In the genomic region with DNA sequence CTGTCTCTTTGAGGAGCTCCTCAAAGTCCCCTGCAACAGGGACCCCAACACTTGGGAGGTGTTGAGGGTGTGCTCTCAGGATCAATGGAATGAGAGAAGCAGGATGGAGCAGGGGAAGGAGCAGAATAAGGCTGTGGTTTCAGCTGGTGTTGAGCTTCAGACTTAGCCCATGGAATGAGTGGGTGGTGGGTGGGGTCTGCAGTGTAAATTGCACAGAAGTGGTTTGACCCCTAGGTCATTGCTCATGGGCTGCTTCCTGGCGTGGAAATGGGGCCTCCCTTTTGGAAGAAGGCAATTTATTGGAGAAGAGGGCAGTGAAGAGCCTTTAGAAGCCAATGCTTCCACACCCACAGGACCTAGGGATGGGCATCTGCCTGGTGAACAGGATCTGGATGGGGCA, we compare ENCODE assay signal across 1 cellular context.
TF ChIP-seq lines count a peak whose summit lies in the region.

No MANE protein-coding gene starts in this region.

TF ChIP-seq in IMR-90, 13 proteins besides CTCF, POLR2A, EP300 and RAD21:
- no peak for TF ChIP-seq MAFK (IDR thresholded peaks at IDR 0.05; ENCODE audit: low read depth, low read length)
- no peak for TF ChIP-seq CHD1 (IDR thresholded peaks at IDR 0.05; ENCODE audit: low read depth, low read length)
- TF ChIP-seq, protein P1, sequence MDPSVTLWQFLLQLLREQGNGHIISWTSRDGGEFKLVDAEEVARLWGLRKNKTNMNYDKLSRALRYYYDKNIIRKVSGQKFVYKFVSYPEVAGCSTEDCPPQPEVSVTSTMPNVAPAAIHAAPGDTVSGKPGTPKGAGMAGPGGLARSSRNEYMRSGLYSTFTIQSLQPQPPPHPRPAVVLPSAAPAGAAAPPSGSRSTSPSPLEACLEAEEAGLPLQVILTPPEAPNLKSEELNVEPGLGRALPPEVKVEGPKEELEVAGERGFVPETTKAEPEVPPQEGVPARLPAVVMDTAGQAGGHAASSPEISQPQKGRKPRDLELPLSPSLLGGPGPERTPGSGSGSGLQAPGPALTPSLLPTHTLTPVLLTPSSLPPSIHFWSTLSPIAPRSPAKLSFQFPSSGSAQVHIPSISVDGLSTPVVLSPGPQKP (IDR thresholded peaks at IDR 0.05; ENCODE audit: borderline replicate concordance, low read depth, low read length), result no peak
- TF ChIP-seq USF2 (IDR thresholded peaks at IDR 0.05; ENCODE audit: low read depth, low read length), result no peak
- no peak for TF ChIP-seq MXI1 (IDR thresholded peaks at IDR 0.05; ENCODE audit: borderline replicate concordance, low read depth, low read length)
- TF ChIP-seq SMC3 (IDR thresholded peaks at IDR 0.05; ENCODE audit: low read depth, low read length), result no peak
- TF ChIP-seq NFE2L2 (IDR thresholded peaks at IDR 0.05; ENCODE audit: low read depth, low read length), result no peak
- no peak for TF ChIP-seq CEBPB (IDR thresholded peaks at IDR 0.05; ENCODE audit: low read depth, low read length)
- no peak for TF ChIP-seq RCOR1 (IDR thresholded peaks at IDR 0.05; ENCODE audit: insufficient replicate concordance, low read length)
- TF ChIP-seq RFX5 (IDR thresholded peaks at IDR 0.05; ENCODE audit: low read depth, low read length), result no peak
- no peak for TF ChIP-seq BHLHE40 (IDR thresholded peaks at IDR 0.05; ENCODE audit: low read depth, low read length)
- no peak for TF ChIP-seq FOS (IDR thresholded peaks at IDR 0.05; ENCODE audit: low read depth, low read length)
- TF ChIP-seq MAZ (IDR thresholded peaks at IDR 0.05; ENCODE audit: borderline replicate concordance, low read depth, low read length), result no peak
